In genomic region chr22:32080904-32081303, GRCh38 we compare ENCODE assay signal across 8 cellular contexts. TPM values are rescaled to one million over a fixed set of nuclear protein-coding genes. Genes with fewer than 3 reads are reported as not detected.
DNase-seq lines count a peak whose midpoint lies in the region; ATAC-seq and TF ChIP-seq lines count a peak whose summit lies in the region.

No MANE protein-coding gene starts in this region.

- no peak overlapping the region for H3K27ac ChIP-seq in DOHH2 (ENCODE audit: low read depth, low read length)
- no peak overlapping the region for H3K27ac ChIP-seq in foreskin keratinocyte
- H3K27ac ChIP-seq in psoas muscle: no peak overlapping the region
- H3K27ac ChIP-seq in aorta (ENCODE audit: low read depth in 1 of 2, low read length in 2 of 2): no peak overlapping the region

- DNase-seq in A172 (ENCODE audit: low spot score): peak; percentile 29
- DNase-seq in NB4 (ENCODE audit: low read depth): peak; percentile 67
- peak; percentile 27 for DNase-seq in WTC11 (ENCODE audit: low spot score)
- DNase-seq in foreskin keratinocyte: peak; percentile 30 to 55
- no peak for DNase-seq in psoas muscle
- no peak for DNase-seq in aorta

- H3K27me3 ChIP-seq in DOHH2 (ENCODE audit: control insufficient read depth, low read length) (peaks cover 23% of the 10 kb centered on the region), foreskin keratinocyte (peaks cover 7% of the 10 kb centered on the region), psoas muscle (ENCODE audit: insufficient read depth in 3 of 3, low read length in 2 of 3) (peaks cover 0 to 1% (median 0%) of the 10 kb centered on the region in 3 donors), aorta (ENCODE audit: control insufficient read depth in 1 of 2, insufficient read depth in 2 of 2, low read length in 1 of 2) (no peaks in the 10 kb centered on the region)

- H4K20me1 ChIP-seq in DOHH2 (ENCODE audit: control insufficient read depth, insufficient read depth, low read depth, low read length): no peaks in the 10 kb centered on the region

- no peaks in the 10 kb centered on the region for H3K79me2 ChIP-seq in DOHH2 (ENCODE audit: control insufficient read depth, low read length)

- H3K27me3 Mint-ChIP-seq in WTC11 (ENCODE audit: low read depth): peaks cover 2% of the 10 kb centered on the region; the same call in 1 of the 2 replicates

- 91 to 94% (median 93%) methylated on average over 4 of the region's 4 CpGs for WGBS in psoas muscle, 3 donors
- 91 to 92% methylated on average over 4 of the region's 4 CpGs for WGBS in aorta, 2 donors

- no peaks in the 10 kb centered on the region for H3K4me1 Mint-ChIP-seq in WTC11

- no peaks in the 10 kb centered on the region for H3K36me3 ChIP-seq in DOHH2 (ENCODE audit: control insufficient read depth, low read length)
- H3K36me3 ChIP-seq in psoas muscle (ENCODE audit: insufficient read depth in 1 of 2, low read depth in 1 of 2): no peaks in the 10 kb centered on the region
- no peaks in the 10 kb centered on the region for H3K36me3 ChIP-seq in aorta (ENCODE audit: control insufficient read depth in 1 of 2, insufficient read depth in 2 of 2, low read length in 1 of 2)

- no peak overlapping the region for H3K27ac Mint-ChIP-seq in WTC11

- TF ChIP-seq POLR2A in NB4 (IDR thresholded peaks at IDR 0.05; ENCODE audit: extremely low read depth, insufficient read length): no peak

- CTCF ChIA-PET in WTC11 (lab: Charles Lee): interaction anchor here (0.7 to 9.6 kb wide), 4 partner anchors 14 to 110 kb away, joined by 3 to 137 read pairs (median 24); no protein-coding TSS in a partner anchor

- H3K4me3 Mint-ChIP-seq in WTC11: no peak overlapping the region

- no peak overlapping the region for H3K4me3 ChIP-seq in DOHH2 (ENCODE audit: low read length)
- no peak overlapping the region for H3K4me3 ChIP-seq in NB4 (ENCODE audit: low read depth, low read length)
- no peak overlapping the region for H3K4me3 ChIP-seq in psoas muscle
- H3K4me3 ChIP-seq in aorta (ENCODE audit: low read length in 2 of 2): no peak overlapping the region

- no peaks in the 10 kb centered on the region for H3F3A ChIP-seq in DOHH2 (ENCODE audit: control insufficient read depth, insufficient read depth)

- POLR2A ChIA-PET in WTC11 (lab: Charles Lee): no interaction called here

- ATAC-seq in WTC11: peak; percentile 94
- ATAC-seq in foreskin keratinocyte: peak; percentile 60
- ATAC-seq in psoas muscle: peak; percentile 81 to 83 (median 81)
- no peak for ATAC-seq in aorta (ENCODE audit: low FRiP score)
- ATAC-seq in GM21423 (IDR thresholded peaks at IDR 0.05; ENCODE audit: unreplicated experiment): no peak

- no peaks in the 10 kb centered on the region for H3K9me2 ChIP-seq in DOHH2 (replicated peaks; ENCODE audit: control insufficient read depth, low read length)

- H3K9me3 ChIP-seq in DOHH2 (ENCODE audit: control insufficient read depth, insufficient read depth, low read length): no peaks in the 10 kb centered on the region
- H3K9me3 ChIP-seq in psoas muscle: no peaks in the 10 kb centered on the region
- no peaks in the 10 kb centered on the region for H3K9me3 ChIP-seq in aorta (ENCODE audit: control insufficient read depth, low read length)

- no peaks in the 10 kb centered on the region for H3K9me3 Mint-ChIP-seq in WTC11

- H3K4me1 ChIP-seq in DOHH2 (ENCODE audit: control insufficient read depth, low read length) (no peaks in the 10 kb centered on the region), foreskin keratinocyte (peaks cover 4% of the 10 kb centered on the region), psoas muscle (peaks cover 17% of the 10 kb centered on the region), aorta (ENCODE audit: control insufficient read depth in 1 of 2, insufficient read depth in 2 of 2, low read length in 2 of 2) (no peaks in the 10 kb centered on the region)

- H3K36me3 Mint-ChIP-seq in WTC11: no peaks in the 10 kb centered on the region

- no peak overlapping the region for H3K4me2 ChIP-seq in DOHH2 (ENCODE audit: low read length)

- intact Hi-C loops in psoas muscle (cut with DNase I): loop anchor here (1.0 to 2.0 kb wide), 2 partner anchors 104 to 106 kb away; no protein-coding TSS in a partner anchor
- intact Hi-C loops in aorta (cut with DNase I): loop anchor here in 1 of 2 donors (10.0 kb wide), 1 partner anchor 106 kb away; no protein-coding TSS in a partner anchor

- TF ChIP-seq CTCF in DOHH2 (IDR thresholded peaks at IDR 0.05; ENCODE audit: low read depth, low read length, poor library complexity, severe bottlenecking): peak; percentile 78
- peak; percentile 77 for TF ChIP-seq CTCF in NB4 (IDR thresholded peaks at IDR 0.05; ENCODE audit: low read depth, low read length)
- peak; percentile 57 for TF ChIP-seq CTCF in WTC11 (IDR thresholded peaks at IDR 0.05)
- TF ChIP-seq CTCF in foreskin keratinocyte (conservative IDR thresholded peaks at IDR 0.05): peak; percentile 95
- peak; percentile 78 for TF ChIP-seq CTCF in psoas muscle (IDR thresholded peaks at IDR 0.05)

TF ChIP-seq in WTC11, 78 proteins besides CTCF, POLR2A, EP300 and RAD21 (continues in another document):
- TF ChIP-seq ZNF416 (CRISPR knock-in tag; IDR thresholded peaks at IDR 0.05) (no peak), IRF2 (CRISPR knock-in tag; IDR thresholded peaks at IDR 0.05; ENCODE audit: borderline replicate concordance, low read depth) (no peak), ZNF219 (CRISPR knock-in tag; IDR thresholded peaks at IDR 0.05; ENCODE audit: borderline replicate concordance) (no peak), E2F5 (CRISPR knock-in tag; IDR thresholded peaks at IDR 0.05) (no peak), NR1H2 (CRISPR knock-in tag; IDR thresholded peaks at IDR 0.05) (no peak), ZBTB21 (CRISPR knock-in tag; IDR thresholded peaks at IDR 0.05; ENCODE audit: borderline replicate concordance) (no peak), ZNF396 (CRISPR knock-in tag; IDR thresholded peaks at IDR 0.05; ENCODE audit: borderline replicate concordance) (no peak), EMX1 (CRISPR knock-in tag; IDR thresholded peaks at IDR 0.05) (no peak), NR2C2 (CRISPR knock-in tag; IDR thresholded peaks at IDR 0.05) (no peak), ATF2 (CRISPR knock-in tag; IDR thresholded peaks at IDR 0.05; ENCODE audit: borderline replicate concordance, low read depth) (no peak), PREB (CRISPR knock-in tag; IDR thresholded peaks at IDR 0.05; ENCODE audit: borderline replicate concordance) (no peak), PRRX2 (CRISPR knock-in tag; IDR thresholded peaks at IDR 0.05) (no peak), ETV6 (CRISPR knock-in tag; IDR thresholded peaks at IDR 0.05) (no peak)

RNA-seq across cellular contexts. Expression of gene SLC5A1, which starts 37.8 kb away (rescaled TPM):
- not detected in 2 replicates for total RNA-seq in A172 (2014; rRNA removed; shearing (Covaris generic))
- total RNA-seq in WTC11 (2021) (not detected in 3 replicates), foreskin keratinocyte (0.10 TPM in 1 of 2 replicates, not detected in the other), psoas muscle (1 to 10 TPM in 1 of 4 donors, under 1 TPM in 3; 0.17 to 2.0 (median 0.23) TPM), aorta (not detected)
- polyA plus RNA-seq in foreskin keratinocyte (0.06 TPM in 1 of 2 replicates, not detected in the other), psoas muscle (1 to 10 TPM in 1 of 3 donors, under 1 TPM in 2; 0.06 to 1.1 (median 0.38) TPM), aorta (10 to 100 TPM in 1 of 2 donors, under 1 TPM in 1; 0.69 to 24.0 TPM)

Comparison
In these comparisons a context has a peak if more than half of its experiments do, and no peak if none do; other contexts are left out.
1. DNase-seq: peak in A172 (single experiment), NB4 (single experiment), WTC11 (single experiment) and foreskin keratinocyte (2 of 2); none in psoas muscle (0 of 2) and aorta (0 of 2).
2. ATAC-seq: peak in WTC11 (single experiment), foreskin keratinocyte (single experiment) and psoas muscle (4 of 4); none in aorta (single experiment) and GM21423 (single experiment).
3. Peak in every context shown above with its lines, with median percentiles within 50 percentile points of each other: CTCF ChIP-seq.